8 cellular contexts compared by ENCODE assay signal in genomic region chr15:82139823-82140268, GRCh38.
DNase-seq lines count a peak whose midpoint lies in the region; ATAC-seq and TF ChIP-seq lines count a peak whose summit lies in the region.

No MANE protein-coding gene starts in this region.

- no peaks in the 10 kb centered on the region for H3K27me3 ChIP-seq in mesendoderm (ENCODE audit: insufficient read depth, low read length, poor library complexity)

- no peak overlapping the region for H3K9ac ChIP-seq in mesendoderm (ENCODE audit: low read length)

- H2AK5ac ChIP-seq in mesendoderm (ENCODE audit: low read length), result no peak overlapping the region

- H3K27ac ChIP-seq in mesendoderm (ENCODE audit: low read depth, low read length), result no peak overlapping the region

- H3K4ac ChIP-seq in mesendoderm (ENCODE audit: low read depth, low read length), result no peak overlapping the region

- peak; percentile 37 for DNase-seq in A172 (ENCODE audit: low spot score)
- peak; percentile 4 for DNase-seq in NCI-H345 treated with DMSO at 0.1 percent for 48 hours (lab: John Stamatoyannopoulos, UW; ENCODE audit: unreplicated experiment)
- DNase-seq in central memory CD4-positive, alpha-beta T cell, result peak; percentile 13
- DNase-seq in mesendoderm, result peak; percentile 62
- DNase-seq in NCI-H187 (lab: John Stamatoyannopoulos, UW), result no peak

- TF ChIP-seq CTCF in GM12872 (IDR thresholded peaks at IDR 0.05; ENCODE audit: insufficient read depth, low read depth, low read length), result peak; percentile 65

- H4K8ac ChIP-seq in mesendoderm (ENCODE audit: low read depth, low read length), result peak overlapping the region; percentile 43

- peak overlapping the region; percentile 35 for H3K56ac ChIP-seq in mesendoderm (ENCODE audit: low read length)

- WGBS in mesendoderm (ENCODE audit: extremely low coverage, insufficient coverage, low lambda C conversion rate), result no CpG with 5 or more reads among the region's 5 CpGs

- H2BK120ac ChIP-seq in mesendoderm (ENCODE audit: low read depth, low read length), result no peak overlapping the region

- H3K18ac ChIP-seq in mesendoderm (ENCODE audit: low read length), result no peak overlapping the region

- no peak overlapping the region for H3K4me3 ChIP-seq in mesendoderm (ENCODE audit: low read length)

- no peaks in the 10 kb centered on the region for H3K4me1 ChIP-seq in mesendoderm (ENCODE audit: control insufficient read depth, low read depth, low read length)

- no peak overlapping the region for H4K5ac ChIP-seq in mesendoderm (ENCODE audit: low read length)

- no peak overlapping the region for H3K4me2 ChIP-seq in mesendoderm (ENCODE audit: low read length)

- H2BK5ac ChIP-seq in mesendoderm (ENCODE audit: low read length), result no peak overlapping the region

- H3K79me2 ChIP-seq in mesendoderm (ENCODE audit: control insufficient read depth, insufficient read depth, low read length), result no peaks in the 10 kb centered on the region

- no peak overlapping the region for H2BK15ac ChIP-seq in mesendoderm (replicated peaks; ENCODE audit: low read depth)

- no peak overlapping the region for H3K23ac ChIP-seq in mesendoderm (ENCODE audit: low read length)

- no peak for ATAC-seq in HG02981 (IDR thresholded peaks at IDR 0.05; ENCODE audit: unreplicated experiment)
- ATAC-seq in HG03521 (IDR thresholded peaks at IDR 0.05; ENCODE audit: unreplicated experiment), result no peak

- H3K79me1 ChIP-seq in mesendoderm (ENCODE audit: low read length), result no peaks in the 10 kb centered on the region

- H3K36me3 ChIP-seq in mesendoderm (ENCODE audit: control insufficient read depth, insufficient read depth, low read length), result peaks cover 3% of the 10 kb centered on the region

Comparison
In these comparisons a context has a peak if more than half of its experiments do, and no peak if none do; other contexts are left out.
1. DNase-seq: peak in A172 (single experiment), NCI-H345 treated with DMSO at 0.1 percent for 48 hours (single experiment), central memory CD4-positive, alpha-beta T cell (single experiment) and mesendoderm (single experiment); none in NCI-H187 (0 of 2).